11 cellular contexts compared by ENCODE assay signal in genomic region chr2:26298286-26298637, GRCh38. TPM values are rescaled to one million over a fixed set of nuclear protein-coding genes. Genes with fewer than 3 reads are reported as not detected.
DNase-seq lines count a peak whose midpoint lies in the region; ATAC-seq, FAIRE-seq and TF ChIP-seq lines count a peak whose summit lies in the region.
"Had no signal": no experiment of that assay in that cellular context is flagged by ENCODE, and none has a peak within 500 bp of the region (broad histone marks: within the 10 kb centered on the region; RNA-seq: fewer than 3 reads in every experiment).

No MANE protein-coding gene starts in this region.

- H2AFZ ChIP-seq in GM23248 (peak overlapping the region; percentile 99), GM12878 (ENCODE audit: control insufficient read depth, low read depth, low read length) (peak overlapping the region; percentile 78)

- CTCF ChIA-PET in GM12878 (lab: Yijun Ruan, JAX), result no interaction called here

- no TSS peak for BruUV-seq in GM12878 (replicated peaks; lab: Mats Ljungman, UMichigan)

- peaks cover 14% of the 10 kb centered on the region for H3K4me1 ChIP-seq in GM23248 (ENCODE audit: insufficient read depth)
- peaks cover 4% of the 10 kb centered on the region; the same call in 1 of the 2 replicates for H3K4me1 ChIP-seq in GM12878 (ENCODE audit: control insufficient read depth, insufficient read depth, low read length)
- H3K4me1 ChIP-seq in skeletal muscle tissue (ENCODE audit: control insufficient read depth in 3 of 3, insufficient read depth in 3 of 3, low read length in 3 of 3), result peaks cover 10 to 20% (median 12%) of the 10 kb centered on the region in 3 donors

- TF ChIP-seq CTCF in GM12878 (IDR thresholded peaks at IDR 0.05 in 2 of 3, conservative IDR thresholded peaks at IDR 0.05 in 1 of 3; ENCODE audit: control insufficient read depth in 2 of 3, extremely low read depth in 1 of 3, insufficient read depth in 1 of 3, low read depth in 3 of 3, low read length in 3 of 3), result no peak

- TF ChIP-seq RAD21 in GM12878 (IDR thresholded peaks at IDR 0.05; ENCODE audit: insufficient read depth, low read depth, low read length), result no peak

- TF ChIP-seq POLR2A in GM12878 (IDR thresholded peaks at IDR 0.05; ENCODE audit: low read depth, low read length), result no peak

- in situ Hi-C loops in GM23248 (cut with MboI), result no loop called here
- in situ Hi-C loops in GM12878 (cut with MboI), result no loop called here

- H3K36me3 ChIP-seq in GM23248 (ENCODE audit: low read depth) (no peaks in the 10 kb centered on the region), GM12878 (ENCODE audit: control insufficient read depth in 2 of 2, insufficient read depth in 2 of 2, low read length in 1 of 2) (no peaks in the 10 kb centered on the region), skeletal muscle tissue (ENCODE audit: control insufficient read depth in 3 of 3, insufficient read depth in 3 of 3, low read length in 3 of 3) (no peaks in the 10 kb centered on the region)

- no peaks in the 10 kb centered on the region for H3K79me2 ChIP-seq in GM23248 (ENCODE audit: insufficient read depth)
- H3K79me2 ChIP-seq in GM12878 (ENCODE audit: control insufficient read depth, insufficient read depth, low read length), result no peaks in the 10 kb centered on the region

- intact Hi-C loops in GM12878 (cut with micrococcal nuclease; ENCODE audit: unreplicated experiment), result no loop called here

- SMC1A ChIA-PET in GM12878 (lab: Charles Lee; ENCODE audit: uncharacterized antibody, unreplicated experiment), result interaction anchor here (1.1 to 3.0 kb wide), 3 partner anchors 29 to 55 kb away, joined by 3 to 10 read pairs (median 8); no protein-coding TSS in a partner anchor

- POLR2A ChIA-PET in GM12878 (lab: Charles Lee), result interaction anchor here (0.8 to 2.7 kb wide), 2 partner anchors 54 to 60 kb away, joined by 3 to 24 read pairs; partner anchors contain the start of genes HADHA and HADHB

- ATAC-seq in GM12878 (no peak), GM19023 (IDR thresholded peaks at IDR 0.05; ENCODE audit: unreplicated experiment) (no peak), GM18498 (IDR thresholded peaks at IDR 0.05; ENCODE audit: unreplicated experiment) (no peak)
- ATAC-seq: PC-3 had no signal

- H4K20me1 ChIP-seq in GM23248 (ENCODE audit: insufficient read depth) (no peaks in the 10 kb centered on the region), GM12878 (ENCODE audit: control insufficient read depth, insufficient read depth) (no peaks in the 10 kb centered on the region)

- no peak for TF ChIP-seq EP300 in GM12878 (IDR thresholded peaks at IDR 0.05; ENCODE audit: borderline replicate concordance in 1 of 2, control insufficient read depth in 1 of 2, low read depth in 2 of 2, low read length in 2 of 2)

- H3K27me3 ChIP-seq in GM23248 (replicated peaks; ENCODE audit: insufficient read depth) (no peaks in the 10 kb centered on the region), GM12878 (replicated peaks in 1 of 2; ENCODE audit: control insufficient read depth in 2 of 2, insufficient read depth in 2 of 2, low read length in 1 of 2) (no peaks in the 10 kb centered on the region), skeletal muscle tissue (ENCODE audit: control insufficient read depth in 3 of 3, insufficient read depth in 3 of 3, low read length in 3 of 3) (no peaks in the 10 kb centered on the region)

- RAD21 ChIA-PET in GM12878 (lab: Charles Lee; ENCODE audit: unreplicated experiment), result interaction anchor here (0.6 kb wide), 1 partner anchor 536 kb away, joined by 4 read pairs; no protein-coding TSS in a partner anchor

- WGBS in GM23248 (ENCODE audit: low coverage in 1 of 2, low lambda C conversion rate in 2 of 2, missing lambda C conversion rate in 2 of 2), 2 experiments, result 8 to 11% methylated on average over 17 of the region's 17 CpGs
- WGBS in GM12878 (ENCODE audit: insufficient coverage, insufficient replicate concordance, low lambda C conversion rate, missing lambda C conversion rate), result 75% methylated on average over 17 of the region's 17 CpGs

- no peak for FAIRE-seq in GM12878 (lab: Jason Lieb, UNC)

- DNase-seq in GM23248, result no peak
- no peak for DNase-seq in GM12878 (ENCODE audit: low read depth, low spot score)
- DNase-seq in iPS-NIHi11 (ENCODE audit: low spot score), result peak; percentile 27
- DNase-seq in NCI-H1417 treated with DMSO at 0.1 percent for 48 hours (lab: John Stamatoyannopoulos, UW), result no peak
- no peak for DNase-seq in stimulated activated CD4-positive, alpha-beta T cell treated with anti-CD3 and anti-CD28 coated beads, Interleukin-1b, Interleukin-23, amount 100 ng/mL, for 48 hours
- DNase-seq: Calu3, NCI-H1048, PC-3 had no signal

- H3K27ac ChIP-seq in GM23248 (peak overlapping the region; percentile 81), GM12878 (ENCODE audit: control insufficient read depth, insufficient read depth) (no peak overlapping the region), skeletal muscle tissue (ENCODE audit: low read depth, low read length) (peak overlapping the region; percentile 42)

- H3K9ac ChIP-seq in GM23248 (peak overlapping the region; percentile 85), GM12878 (ENCODE audit: control insufficient read depth, insufficient read depth, low read length) (0 out of 2 replicates have a peak overlapping the region, but pooled peaks have one; percentile 58), skeletal muscle tissue (ENCODE audit: low read depth in 1 of 3, low read length in 3 of 3) (peak overlapping the region in 2 of 3 donors; percentile 72 to 85)

- no peaks in the 10 kb centered on the region for H3K9me3 ChIP-seq in GM23248 (ENCODE audit: low read depth)
- H3K9me3 ChIP-seq in GM12878 (replicated peaks; ENCODE audit: control insufficient read depth, insufficient read depth, low read length), result no peaks in the 10 kb centered on the region
- H3K9me3 ChIP-seq in skeletal muscle tissue (ENCODE audit: control insufficient read depth in 3 of 3, low read length in 3 of 3), result no peaks in the 10 kb centered on the region

- H3K4me3 ChIP-seq in GM23248 (peak overlapping the region; percentile 82), GM12878 (peak overlapping the region; percentile 57; the same call in 1 of the 2 replicates), skeletal muscle tissue (ENCODE audit: low read length in 3 of 3) (peak overlapping the region; percentile 83 to 91 (median 88))

- H3F3A ChIP-seq in GM23248 (ENCODE audit: insufficient read depth), result peaks cover 11% of the 10 kb centered on the region

- H3K4me2 ChIP-seq in GM23248 (ENCODE audit: unreplicated experiment), result peak overlapping the region; percentile 93
- peak overlapping the region; percentile 96 for H3K4me2 ChIP-seq in GM12878 (ENCODE audit: control insufficient read depth, insufficient read depth)

- H3K9me2 ChIP-seq in GM23248 (ENCODE audit: insufficient read depth), result no peaks in the 10 kb centered on the region

RNA-seq across cellular contexts. Expression of gene SELENOI, which starts 47.7 kb away (rescaled TPM):
- total RNA-seq in GM23248 (2014; rRNA removed; shearing (Covaris generic)), result 11.6 and 19.8 TPM in 2 replicates
- polyA plus RNA-seq in GM23248 (2016; fragmentation: Nextera tagmentation; extraction: Ambion mirVana) (3.6 TPM in 2 replicates), GM12878 (2011; rRNA removed) (17.2 and 21.6 TPM in 2 replicates), GM12878 (2014; fragmentation: Illumina TruSeq; extraction: Trizol) (20.0 and 23.2 TPM in 2 replicates), GM12878 (2014; fragmentation: Nextera tagmentation; extraction: Ambion mirVana) (1 to 10 TPM; 5.2 to 6.3 TPM), GM12878 (2014; rRNA removed) (12.1 and 13.3 TPM in 2 replicates), GM12878 (2016; fragmentation: Nextera tagmentation; extraction: Ambion mirVana) (10 to 100 TPM; 15.0 to 17.6 TPM)
- 48.3 and 48.5 TPM in 2 replicates for total RNA-seq in GM12878 (2013; cell fraction: nucleolus; rRNA removed)
- total RNA-seq in GM12878 (2014; rRNA removed) (18.6 and 22.5 TPM in 2 replicates), GM12878 (2014; rRNA removed; fragmentation: Illumina TruSeq; extraction: Trizol) (26.6 and 27.6 TPM in 2 replicates), GM12878 (2021) (29.1 and 31.4 TPM in 2 replicates), skeletal muscle tissue (13.0 TPM)
- 4.7 TPM for polyA plus RNA-seq in GM12878 (2011; ENCODE audit: low read depth)
- 6.1 and 11.0 TPM in 2 replicates for polyA plus RNA-seq in GM12878 (2011; cell fraction: cytosol; rRNA removed)
- 10.3 and 11.9 TPM in 2 replicates for polyA plus RNA-seq in GM12878 (2011; cell fraction: nucleus; rRNA removed)
- polyA plus RNA-seq in GM12878 (2012), result 7.1 and 7.3 TPM in 2 replicates
- polyA minus RNA-seq in GM12878 (2011; rRNA and poly(A)+ RNA removed), result 45.5 and 93.0 TPM in 2 replicates
- 11.4 and 14.6 TPM in 2 replicates for polyA minus RNA-seq in GM12878 (2011; cell fraction: cytosol; rRNA and poly(A)+ RNA removed)
- 26.0 and 48.2 TPM in 2 replicates for polyA minus RNA-seq in GM12878 (2011; cell fraction: nucleus; rRNA and poly(A)+ RNA removed)

RNA-seq across cellular contexts. Expression of gene ADGRF3, which starts 48.3 kb away (rescaled TPM):
- under 0.01 TPM in 1 of 2 replicates, not detected in the other for total RNA-seq in GM23248 (2014; rRNA removed; shearing (Covaris generic))
- 0.15 and 0.24 TPM in 2 replicates for polyA plus RNA-seq in GM23248 (2016; fragmentation: Nextera tagmentation; extraction: Ambion mirVana)
- total RNA-seq in GM12878 (2013; cell fraction: nucleolus; rRNA removed), result 1.6 and 13.2 TPM in 2 replicates
- 0.40 and 0.54 TPM in 2 replicates for total RNA-seq in GM12878 (2014; rRNA removed)
- 0.67 and 1.1 TPM in 2 replicates for total RNA-seq in GM12878 (2014; rRNA removed; fragmentation: Illumina TruSeq; extraction: Trizol)
- 2.8 and 3.1 TPM in 2 replicates for total RNA-seq in GM12878 (2021)
- 0.60 TPM for polyA plus RNA-seq in GM12878 (2011; ENCODE audit: low read depth)
- 0.32 and 0.46 TPM in 2 replicates for polyA plus RNA-seq in GM12878 (2011; rRNA removed)
- 0.45 and 0.47 TPM in 2 replicates for polyA plus RNA-seq in GM12878 (2011; cell fraction: cytosol; rRNA removed)
- 5.4 and 5.7 TPM in 2 replicates for polyA plus RNA-seq in GM12878 (2011; cell fraction: nucleus; rRNA removed)
- 0.81 and 0.99 TPM in 2 replicates for polyA plus RNA-seq in GM12878 (2012)
- 0.44 and 1.0 TPM in 2 replicates for polyA plus RNA-seq in GM12878 (2014; fragmentation: Illumina TruSeq; extraction: Trizol)
- polyA plus RNA-seq in GM12878 (2014; fragmentation: Nextera tagmentation; extraction: Ambion mirVana), result under 1 TPM; 0.03 to 0.27 TPM
- polyA plus RNA-seq in GM12878 (2014; rRNA removed), result 1.8 and 1.9 TPM in 2 replicates
- 1 to 10 TPM; 1.4 to 1.5 TPM for polyA plus RNA-seq in GM12878 (2016; fragmentation: Nextera tagmentation; extraction: Ambion mirVana)
- 0.21 and 0.22 TPM in 2 replicates for polyA minus RNA-seq in GM12878 (2011; rRNA and poly(A)+ RNA removed)
- polyA minus RNA-seq in GM12878 (2011; cell fraction: cytosol; rRNA and poly(A)+ RNA removed), result not detected in 2 replicates
- polyA minus RNA-seq in GM12878 (2011; cell fraction: nucleus; rRNA and poly(A)+ RNA removed), result 0.60 and 1.4 TPM in 2 replicates
- total RNA-seq in skeletal muscle tissue, result not detected
- total RNA-seq: PC-3 had no signal

RNA-seq across cellular contexts. Expression of gene HADHB, which starts 53.5 kb away (rescaled TPM):
- 93.3 and 99.2 TPM in 2 replicates for total RNA-seq in GM23248 (2014; rRNA removed; shearing (Covaris generic))
- polyA plus RNA-seq in GM23248 (2016; fragmentation: Nextera tagmentation; extraction: Ambion mirVana), result 139 and 140 TPM in 2 replicates
- total RNA-seq in GM12878 (2013; cell fraction: nucleolus; rRNA removed), result 148 and 151 TPM in 2 replicates
- 53.7 and 67.3 TPM in 2 replicates for total RNA-seq in GM12878 (2014; rRNA removed)
- total RNA-seq in GM12878 (2014; rRNA removed; fragmentation: Illumina TruSeq; extraction: Trizol), result 68.8 and 69.3 TPM in 2 replicates
- total RNA-seq in GM12878 (2021), result 73.5 and 78.6 TPM in 2 replicates
- 51.6 TPM for polyA plus RNA-seq in GM12878 (2011; ENCODE audit: low read depth)
- 123 and 161 TPM in 2 replicates for polyA plus RNA-seq in GM12878 (2011; rRNA removed)
- 98.4 and 125 TPM in 2 replicates for polyA plus RNA-seq in GM12878 (2011; cell fraction: cytosol; rRNA removed)
- polyA plus RNA-seq in GM12878 (2011; cell fraction: nucleus; rRNA removed), result 86.4 and 86.8 TPM in 2 replicates
- 51.4 and 70.3 TPM in 2 replicates for polyA plus RNA-seq in GM12878 (2012)
- 67.0 and 76.4 TPM in 2 replicates for polyA plus RNA-seq in GM12878 (2014; fragmentation: Illumina TruSeq; extraction: Trizol)
- 100 to 1,000 TPM; 107 to 145 TPM for polyA plus RNA-seq in GM12878 (2014; fragmentation: Nextera tagmentation; extraction: Ambion mirVana)
- 60.7 and 68.6 TPM in 2 replicates for polyA plus RNA-seq in GM12878 (2014; rRNA removed)
- polyA plus RNA-seq in GM12878 (2016; fragmentation: Nextera tagmentation; extraction: Ambion mirVana), result 100 to 1,000 TPM in 1 of 2 experiments, 10 to 100 TPM in 1; 97.5 to 104 TPM
- 145 and 159 TPM in 2 replicates for polyA minus RNA-seq in GM12878 (2011; rRNA and poly(A)+ RNA removed)
- polyA minus RNA-seq in GM12878 (2011; cell fraction: cytosol; rRNA and poly(A)+ RNA removed), result 24.9 and 31.3 TPM in 2 replicates
- 29.4 and 49.3 TPM in 2 replicates for polyA minus RNA-seq in GM12878 (2011; cell fraction: nucleus; rRNA and poly(A)+ RNA removed)
- 118 TPM for total RNA-seq in skeletal muscle tissue

RNA-seq across cellular contexts. Expression of gene HADHA, which starts 53.8 kb away (rescaled TPM):
- 106 and 121 TPM in 2 replicates for total RNA-seq in GM23248 (2014; rRNA removed; shearing (Covaris generic))
- polyA plus RNA-seq in GM23248 (2016; fragmentation: Nextera tagmentation; extraction: Ambion mirVana) (122 and 125 TPM in 2 replicates), GM12878 (2011; rRNA removed) (194 and 208 TPM in 2 replicates), GM12878 (2014; fragmentation: Illumina TruSeq; extraction: Trizol) (207 and 221 TPM in 2 replicates), GM12878 (2014; fragmentation: Nextera tagmentation; extraction: Ambion mirVana) (100 to 1,000 TPM; 109 to 144 TPM), GM12878 (2014; rRNA removed) (114 and 125 TPM in 2 replicates), GM12878 (2016; fragmentation: Nextera tagmentation; extraction: Ambion mirVana) (100 to 1,000 TPM; 187 to 190 TPM)
- 66.8 and 68.7 TPM in 2 replicates for total RNA-seq in GM12878 (2013; cell fraction: nucleolus; rRNA removed)
- total RNA-seq in GM12878 (2014; rRNA removed) (158 and 175 TPM in 2 replicates), GM12878 (2014; rRNA removed; fragmentation: Illumina TruSeq; extraction: Trizol) (170 TPM in 2 replicates), GM12878 (2021) (160 and 161 TPM in 2 replicates), skeletal muscle tissue (174 TPM)
- polyA plus RNA-seq in GM12878 (2011; ENCODE audit: low read depth), result 104 TPM
- polyA plus RNA-seq in GM12878 (2011; cell fraction: cytosol; rRNA removed), result 157 and 181 TPM in 2 replicates
- 110 and 115 TPM in 2 replicates for polyA plus RNA-seq in GM12878 (2011; cell fraction: nucleus; rRNA removed)
- 108 and 139 TPM in 2 replicates for polyA plus RNA-seq in GM12878 (2012)
- polyA minus RNA-seq in GM12878 (2011; rRNA and poly(A)+ RNA removed), result 204 and 208 TPM in 2 replicates
- polyA minus RNA-seq in GM12878 (2011; cell fraction: cytosol; rRNA and poly(A)+ RNA removed), result 79.4 and 89.2 TPM in 2 replicates
- 32.5 and 45.4 TPM in 2 replicates for polyA minus RNA-seq in GM12878 (2011; cell fraction: nucleus; rRNA and poly(A)+ RNA removed)
